Comparison of ENCODE assay signal across 1 cellular context in the genomic region with DNA sequence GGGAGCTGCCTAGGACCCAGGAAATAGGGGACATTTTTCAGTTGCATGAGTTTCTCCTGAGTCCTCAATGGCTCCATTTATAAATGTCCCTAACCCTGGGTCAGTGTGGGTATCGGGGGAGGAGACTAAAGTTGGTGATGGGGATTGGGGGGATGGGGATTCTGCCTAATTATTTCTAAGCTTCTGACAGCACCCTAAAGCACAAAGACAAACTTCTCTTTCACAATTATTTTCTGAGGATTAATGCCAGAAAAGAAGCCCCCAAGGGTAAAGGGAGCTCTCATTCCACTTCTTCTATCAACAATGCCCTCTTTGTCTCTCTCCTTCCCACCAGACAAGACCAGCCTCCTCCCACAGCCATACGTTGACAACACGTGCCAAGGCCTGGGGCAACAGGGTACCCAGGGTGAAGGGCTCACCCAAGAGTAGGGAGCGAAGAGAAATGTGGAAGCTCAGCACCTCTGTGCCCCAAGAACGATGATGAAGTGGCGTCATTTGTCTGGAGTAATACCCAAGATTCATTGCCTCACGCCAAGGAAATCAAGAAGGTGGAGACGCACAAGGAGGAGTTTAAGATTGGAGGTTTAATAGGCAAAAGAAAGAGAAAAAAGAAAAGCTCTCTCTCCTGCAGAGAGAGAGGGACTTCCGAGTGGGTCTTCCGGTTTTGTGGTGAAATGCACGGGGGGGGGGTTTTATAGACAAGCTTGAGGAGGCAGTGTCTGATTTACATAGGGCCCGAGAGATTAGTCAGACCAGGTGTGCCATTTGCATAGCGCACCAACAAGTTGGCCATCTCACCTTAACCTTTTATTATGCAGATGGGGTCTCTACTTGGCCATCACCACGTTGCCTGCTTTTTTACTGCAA.
TF ChIP-seq lines count a peak whose summit lies in the region.

No MANE protein-coding gene starts in this region.

TF ChIP-seq in WTC11, 78 proteins besides CTCF, POLR2A, EP300 and RAD21 (continued from another document and continues in another):
- TF ChIP-seq, protein P1, sequence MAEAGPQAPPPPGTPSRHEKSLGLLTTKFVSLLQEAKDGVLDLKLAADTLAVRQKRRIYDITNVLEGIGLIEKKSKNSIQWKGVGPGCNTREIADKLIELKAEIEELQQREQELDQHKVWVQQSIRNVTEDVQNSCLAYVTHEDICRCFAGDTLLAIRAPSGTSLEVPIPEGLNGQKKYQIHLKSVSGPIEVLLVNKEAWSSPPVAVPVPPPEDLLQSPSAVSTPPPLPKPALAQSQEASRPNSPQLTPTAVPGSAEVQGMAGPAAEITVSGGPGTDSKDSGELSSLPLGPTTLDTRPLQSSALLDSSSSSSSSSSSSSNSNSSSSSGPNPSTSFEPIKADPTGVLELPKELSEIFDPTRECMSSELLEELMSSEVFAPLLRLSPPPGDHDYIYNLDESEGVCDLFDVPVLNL (CRISPR knock-in tag; IDR thresholded peaks at IDR 0.05; ENCODE audit: borderline replicate concordance, low read depth) = no peak
- TF ChIP-seq, protein P2, sequence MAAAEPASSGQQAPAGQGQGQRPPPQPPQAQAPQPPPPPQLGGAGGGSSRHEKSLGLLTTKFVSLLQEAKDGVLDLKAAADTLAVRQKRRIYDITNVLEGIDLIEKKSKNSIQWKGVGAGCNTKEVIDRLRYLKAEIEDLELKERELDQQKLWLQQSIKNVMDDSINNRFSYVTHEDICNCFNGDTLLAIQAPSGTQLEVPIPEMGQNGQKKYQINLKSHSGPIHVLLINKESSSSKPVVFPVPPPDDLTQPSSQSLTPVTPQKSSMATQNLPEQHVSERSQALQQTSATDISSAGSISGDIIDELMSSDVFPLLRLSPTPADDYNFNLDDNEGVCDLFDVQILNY (CRISPR knock-in tag; IDR thresholded peaks at IDR 0.05) = no peak
- TF ChIP-seq TCF7 (CRISPR knock-in tag; IDR thresholded peaks at IDR 0.05; ENCODE audit: low read depth) (no peak), ZNF219 (CRISPR knock-in tag; IDR thresholded peaks at IDR 0.05; ENCODE audit: borderline replicate concordance) (no peak), NR2C2 (CRISPR knock-in tag; IDR thresholded peaks at IDR 0.05) (no peak), ETV6 (CRISPR knock-in tag; IDR thresholded peaks at IDR 0.05) (peak; percentile 47; the same call in 1 of the 2 replicates), GTF2I (CRISPR knock-in tag; conservative IDR thresholded peaks at IDR 0.05) (no peak), ESRRA (CRISPR knock-in tag; IDR thresholded peaks at IDR 0.05; ENCODE audit: borderline replicate concordance) (no peak), MXD4 (CRISPR knock-in tag; IDR thresholded peaks at IDR 0.05; ENCODE audit: borderline replicate concordance) (no peak), ZNF263 (CRISPR knock-in tag; IDR thresholded peaks at IDR 0.05; ENCODE audit: low read depth) (no peak), NR1H2 (CRISPR knock-in tag; IDR thresholded peaks at IDR 0.05) (no peak), FOXP1 (CRISPR knock-in tag; IDR thresholded peaks at IDR 0.05; ENCODE audit: borderline replicate concordance) (no peak), SOX15 (CRISPR knock-in tag; IDR thresholded peaks at IDR 0.05) (no peak), FOXK1 (CRISPR knock-in tag; IDR thresholded peaks at IDR 0.05) (peak; percentile 67; the same call in 1 of the 2 replicates), ZNF232 (CRISPR knock-in tag; IDR thresholded peaks at IDR 0.05) (no peak), SMAD3 (CRISPR knock-in tag; IDR thresholded peaks at IDR 0.05; ENCODE audit: borderline replicate concordance) (no peak), NFYB (CRISPR knock-in tag; conservative IDR thresholded peaks at IDR 0.05; ENCODE audit: low read depth) (no peak), NFE2L1 (CRISPR knock-in tag; IDR thresholded peaks at IDR 0.05) (no peak; the same call in 1 of the 2 replicates), ZNF317 (CRISPR knock-in tag; IDR thresholded peaks at IDR 0.05; ENCODE audit: borderline replicate concordance, low read depth) (no peak), CBFB (CRISPR knock-in tag; IDR thresholded peaks at IDR 0.05; ENCODE audit: low read depth) (0 out of 2 replicates have a peak, but pooled peaks have one; percentile 18), NFATC4 (CRISPR knock-in tag; IDR thresholded peaks at IDR 0.05) (peak; percentile 14; the same call in 1 of the 2 replicates), TEAD1 (CRISPR knock-in tag; IDR thresholded peaks at IDR 0.05) (peak; percentile 70; the same call in 1 of the 2 replicates), FOXJ3 (CRISPR knock-in tag; IDR thresholded peaks at IDR 0.05; ENCODE audit: borderline replicate concordance) (peak; percentile 21; the same call in 1 of the 2 replicates), TP53 (CRISPR knock-in tag; IDR thresholded peaks at IDR 0.05) (no peak)
- TF ChIP-seq, protein P3, sequence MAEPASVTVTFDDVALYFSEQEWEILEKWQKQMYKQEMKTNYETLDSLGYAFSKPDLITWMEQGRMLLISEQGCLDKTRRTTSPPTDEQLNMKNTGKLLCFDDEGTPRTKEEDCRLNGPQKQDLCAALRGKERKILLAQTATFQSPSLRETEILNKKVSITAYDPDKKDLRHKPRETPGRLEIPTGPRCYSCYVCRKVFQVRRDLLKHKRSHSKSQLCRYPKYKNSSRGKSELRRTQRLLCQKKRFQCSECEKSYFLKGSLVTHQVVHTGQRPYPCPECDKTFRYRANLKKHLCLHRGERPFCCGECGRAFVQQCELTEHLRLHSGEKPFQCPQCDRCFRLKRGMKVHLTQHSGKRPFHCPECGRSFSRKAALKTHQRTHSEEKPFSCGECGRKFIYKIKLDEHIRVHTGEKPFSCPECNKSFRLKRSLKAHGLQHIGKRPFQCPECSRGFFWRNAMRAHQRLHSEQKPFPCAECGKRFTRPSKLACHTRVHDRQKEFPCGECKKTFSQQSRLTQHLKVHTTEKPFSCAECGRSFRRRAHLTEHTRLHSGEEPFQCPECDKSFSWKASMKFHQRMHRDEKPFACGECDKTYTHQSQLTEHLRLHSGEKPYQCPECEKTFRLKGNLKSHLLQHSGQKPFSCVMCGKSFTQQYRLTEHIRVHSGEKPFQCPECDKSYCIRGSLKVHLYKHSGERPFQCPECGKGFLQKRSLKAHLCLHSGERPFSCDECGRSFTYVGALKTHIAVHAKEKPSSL (CRISPR knock-in tag; conservative IDR thresholded peaks at IDR 0.05) = no peak
- TF ChIP-seq, protein P4, sequence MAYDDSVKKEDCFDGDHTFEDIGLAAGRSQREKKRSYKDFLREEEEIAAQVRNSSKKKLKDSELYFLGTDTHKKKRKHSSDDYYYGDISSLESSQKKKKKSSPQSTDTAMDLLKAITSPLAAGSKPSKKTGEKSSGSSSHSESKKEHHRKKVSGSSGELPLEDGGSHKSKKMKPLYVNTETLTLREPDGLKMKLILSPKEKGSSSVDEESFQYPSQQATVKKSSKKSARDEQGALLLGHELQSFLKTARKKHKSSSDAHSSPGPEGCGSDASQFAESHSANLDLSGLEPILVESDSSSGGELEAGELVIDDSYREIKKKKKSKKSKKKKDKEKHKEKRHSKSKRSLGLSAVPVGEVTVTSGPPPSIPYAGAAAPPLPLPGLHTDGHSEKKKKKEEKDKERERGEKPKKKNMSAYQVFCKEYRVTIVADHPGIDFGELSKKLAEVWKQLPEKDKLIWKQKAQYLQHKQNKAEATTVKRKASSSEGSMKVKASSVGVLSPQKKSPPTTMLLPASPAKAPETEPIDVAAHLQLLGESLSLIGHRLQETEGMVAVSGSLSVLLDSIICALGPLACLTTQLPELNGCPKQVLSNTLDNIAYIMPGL (CRISPR knock-in tag; IDR thresholded peaks at IDR 0.05) = no peak
- TF ChIP-seq, protein P5, sequence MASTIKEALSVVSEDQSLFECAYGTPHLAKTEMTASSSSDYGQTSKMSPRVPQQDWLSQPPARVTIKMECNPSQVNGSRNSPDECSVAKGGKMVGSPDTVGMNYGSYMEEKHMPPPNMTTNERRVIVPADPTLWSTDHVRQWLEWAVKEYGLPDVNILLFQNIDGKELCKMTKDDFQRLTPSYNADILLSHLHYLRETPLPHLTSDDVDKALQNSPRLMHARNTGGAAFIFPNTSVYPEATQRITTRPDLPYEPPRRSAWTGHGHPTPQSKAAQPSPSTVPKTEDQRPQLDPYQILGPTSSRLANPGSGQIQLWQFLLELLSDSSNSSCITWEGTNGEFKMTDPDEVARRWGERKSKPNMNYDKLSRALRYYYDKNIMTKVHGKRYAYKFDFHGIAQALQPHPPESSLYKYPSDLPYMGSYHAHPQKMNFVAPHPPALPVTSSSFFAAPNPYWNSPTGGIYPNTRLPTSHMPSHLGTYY (CRISPR knock-in tag; IDR thresholded peaks at IDR 0.05) = no peak
- TF ChIP-seq, protein P6, sequence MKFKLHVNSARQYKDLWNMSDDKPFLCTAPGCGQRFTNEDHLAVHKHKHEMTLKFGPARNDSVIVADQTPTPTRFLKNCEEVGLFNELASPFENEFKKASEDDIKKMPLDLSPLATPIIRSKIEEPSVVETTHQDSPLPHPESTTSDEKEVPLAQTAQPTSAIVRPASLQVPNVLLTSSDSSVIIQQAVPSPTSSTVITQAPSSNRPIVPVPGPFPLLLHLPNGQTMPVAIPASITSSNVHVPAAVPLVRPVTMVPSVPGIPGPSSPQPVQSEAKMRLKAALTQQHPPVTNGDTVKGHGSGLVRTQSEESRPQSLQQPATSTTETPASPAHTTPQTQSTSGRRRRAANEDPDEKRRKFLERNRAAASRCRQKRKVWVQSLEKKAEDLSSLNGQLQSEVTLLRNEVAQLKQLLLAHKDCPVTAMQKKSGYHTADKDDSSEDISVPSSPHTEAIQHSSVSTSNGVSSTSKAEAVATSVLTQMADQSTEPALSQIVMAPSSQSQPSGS (CRISPR knock-in tag; IDR thresholded peaks at IDR 0.05; ENCODE audit: borderline replicate concordance, low read depth) = no peak
- TF ChIP-seq, protein P7, sequence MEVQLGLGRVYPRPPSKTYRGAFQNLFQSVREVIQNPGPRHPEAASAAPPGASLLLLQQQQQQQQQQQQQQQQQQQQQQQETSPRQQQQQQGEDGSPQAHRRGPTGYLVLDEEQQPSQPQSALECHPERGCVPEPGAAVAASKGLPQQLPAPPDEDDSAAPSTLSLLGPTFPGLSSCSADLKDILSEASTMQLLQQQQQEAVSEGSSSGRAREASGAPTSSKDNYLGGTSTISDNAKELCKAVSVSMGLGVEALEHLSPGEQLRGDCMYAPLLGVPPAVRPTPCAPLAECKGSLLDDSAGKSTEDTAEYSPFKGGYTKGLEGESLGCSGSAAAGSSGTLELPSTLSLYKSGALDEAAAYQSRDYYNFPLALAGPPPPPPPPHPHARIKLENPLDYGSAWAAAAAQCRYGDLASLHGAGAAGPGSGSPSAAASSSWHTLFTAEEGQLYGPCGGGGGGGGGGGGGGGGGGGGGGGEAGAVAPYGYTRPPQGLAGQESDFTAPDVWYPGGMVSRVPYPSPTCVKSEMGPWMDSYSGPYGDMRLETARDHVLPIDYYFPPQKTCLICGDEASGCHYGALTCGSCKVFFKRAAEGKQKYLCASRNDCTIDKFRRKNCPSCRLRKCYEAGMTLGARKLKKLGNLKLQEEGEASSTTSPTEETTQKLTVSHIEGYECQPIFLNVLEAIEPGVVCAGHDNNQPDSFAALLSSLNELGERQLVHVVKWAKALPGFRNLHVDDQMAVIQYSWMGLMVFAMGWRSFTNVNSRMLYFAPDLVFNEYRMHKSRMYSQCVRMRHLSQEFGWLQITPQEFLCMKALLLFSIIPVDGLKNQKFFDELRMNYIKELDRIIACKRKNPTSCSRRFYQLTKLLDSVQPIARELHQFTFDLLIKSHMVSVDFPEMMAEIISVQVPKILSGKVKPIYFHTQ (CRISPR knock-in tag; IDR thresholded peaks at IDR 0.05) = no peak
- TF ChIP-seq, protein P8, sequence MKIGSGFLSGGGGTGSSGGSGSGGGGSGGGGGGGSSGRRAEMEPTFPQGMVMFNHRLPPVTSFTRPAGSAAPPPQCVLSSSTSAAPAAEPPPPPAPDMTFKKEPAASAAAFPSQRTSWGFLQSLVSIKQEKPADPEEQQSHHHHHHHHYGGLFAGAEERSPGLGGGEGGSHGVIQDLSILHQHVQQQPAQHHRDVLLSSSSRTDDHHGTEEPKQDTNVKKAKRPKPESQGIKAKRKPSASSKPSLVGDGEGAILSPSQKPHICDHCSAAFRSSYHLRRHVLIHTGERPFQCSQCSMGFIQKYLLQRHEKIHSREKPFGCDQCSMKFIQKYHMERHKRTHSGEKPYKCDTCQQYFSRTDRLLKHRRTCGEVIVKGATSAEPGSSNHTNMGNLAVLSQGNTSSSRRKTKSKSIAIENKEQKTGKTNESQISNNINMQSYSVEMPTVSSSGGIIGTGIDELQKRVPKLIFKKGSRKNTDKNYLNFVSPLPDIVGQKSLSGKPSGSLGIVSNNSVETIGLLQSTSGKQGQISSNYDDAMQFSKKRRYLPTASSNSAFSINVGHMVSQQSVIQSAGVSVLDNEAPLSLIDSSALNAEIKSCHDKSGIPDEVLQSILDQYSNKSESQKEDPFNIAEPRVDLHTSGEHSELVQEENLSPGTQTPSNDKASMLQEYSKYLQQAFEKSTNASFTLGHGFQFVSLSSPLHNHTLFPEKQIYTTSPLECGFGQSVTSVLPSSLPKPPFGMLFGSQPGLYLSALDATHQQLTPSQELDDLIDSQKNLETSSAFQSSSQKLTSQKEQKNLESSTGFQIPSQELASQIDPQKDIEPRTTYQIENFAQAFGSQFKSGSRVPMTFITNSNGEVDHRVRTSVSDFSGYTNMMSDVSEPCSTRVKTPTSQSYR (CRISPR knock-in tag; IDR thresholded peaks at IDR 0.05) = no peak
- TF ChIP-seq, protein P9, sequence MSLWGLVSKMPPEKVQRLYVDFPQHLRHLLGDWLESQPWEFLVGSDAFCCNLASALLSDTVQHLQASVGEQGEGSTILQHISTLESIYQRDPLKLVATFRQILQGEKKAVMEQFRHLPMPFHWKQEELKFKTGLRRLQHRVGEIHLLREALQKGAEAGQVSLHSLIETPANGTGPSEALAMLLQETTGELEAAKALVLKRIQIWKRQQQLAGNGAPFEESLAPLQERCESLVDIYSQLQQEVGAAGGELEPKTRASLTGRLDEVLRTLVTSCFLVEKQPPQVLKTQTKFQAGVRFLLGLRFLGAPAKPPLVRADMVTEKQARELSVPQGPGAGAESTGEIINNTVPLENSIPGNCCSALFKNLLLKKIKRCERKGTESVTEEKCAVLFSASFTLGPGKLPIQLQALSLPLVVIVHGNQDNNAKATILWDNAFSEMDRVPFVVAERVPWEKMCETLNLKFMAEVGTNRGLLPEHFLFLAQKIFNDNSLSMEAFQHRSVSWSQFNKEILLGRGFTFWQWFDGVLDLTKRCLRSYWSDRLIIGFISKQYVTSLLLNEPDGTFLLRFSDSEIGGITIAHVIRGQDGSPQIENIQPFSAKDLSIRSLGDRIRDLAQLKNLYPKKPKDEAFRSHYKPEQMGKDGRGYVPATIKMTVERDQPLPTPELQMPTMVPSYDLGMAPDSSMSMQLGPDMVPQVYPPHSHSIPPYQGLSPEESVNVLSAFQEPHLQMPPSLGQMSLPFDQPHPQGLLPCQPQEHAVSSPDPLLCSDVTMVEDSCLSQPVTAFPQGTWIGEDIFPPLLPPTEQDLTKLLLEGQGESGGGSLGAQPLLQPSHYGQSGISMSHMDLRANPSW (CRISPR knock-in tag; conservative IDR thresholded peaks at IDR 0.05; ENCODE audit: low read depth) = no peak
